ENCODE assay signal across 9 cellular contexts in genomic region chr1:10429868-10430215, GRCh38. TPM values are rescaled to one million over a fixed set of nuclear protein-coding genes. Genes with fewer than 3 reads are reported as not detected.
DNase-seq lines count a peak whose midpoint lies in the region; ATAC-seq and TF ChIP-seq lines count a peak whose summit lies in the region.
"Had no signal": no experiment of that assay in that cellular context is flagged by ENCODE, and none has a peak within 500 bp of the region (broad histone marks: within the 10 kb centered on the region; RNA-seq: fewer than 3 reads in every experiment).

No MANE protein-coding gene starts in this region.

- no peak for TF ChIP-seq CTCF in AG04449 (IDR thresholded peaks at IDR 0.05; ENCODE audit: insufficient read depth, low read length, missing control alignments)
- 0 out of 2 replicates have a peak, but pooled peaks have one; percentile 64 for TF ChIP-seq CTCF in Panc1 (IDR thresholded peaks at IDR 0.05)
- no peak for TF ChIP-seq CTCF in epithelial cell of esophagus (IDR thresholded peaks at IDR 0.05; ENCODE audit: insufficient read depth, low read depth, low read length, missing control alignments)
- TF ChIP-seq CTCF in osteocyte (IDR thresholded peaks at IDR 0.05): no peak

- H3K4me3 Mint-ChIP-seq in osteocyte (ENCODE audit: unreplicated experiment): peak overlapping the region; percentile 82

- no peaks in the 10 kb centered on the region for H3K9me3 ChIP-seq in Panc1 (ENCODE audit: control insufficient read depth, insufficient read depth, low read depth, low read length)

- ATAC-seq in GM18909 (IDR thresholded peaks at IDR 0.05; ENCODE audit: poor library complexity, unreplicated experiment) (peak; percentile 21), Panc1 (peak; percentile 2)

- H3K9me3 Mint-ChIP-seq in osteocyte (ENCODE audit: unreplicated experiment): no peaks in the 10 kb centered on the region

- H3K27me3 ChIP-seq in Panc1 (ENCODE audit: control insufficient read depth, insufficient read depth, low read length): no peaks in the 10 kb centered on the region

- no TSS peak for BruUV-seq in Panc1 (replicated peaks; lab: Mats Ljungman, UMichigan)

- CTCF ChIA-PET in AG04449 (lab: Yijun Ruan, JAX): interaction anchor here (0.8 to 12.3 kb wide), 45 partner anchors 9 to 802 kb away, joined by 3 to 332 read pairs (median 5); partner anchors contain the start of genes CORT, KIF1B and PGD
- CTCF ChIA-PET in Panc1 (lab: Charles Lee): interaction anchor here (0.6 to 1.5 kb wide), 5 partner anchors 42 to 247 kb away, joined by 3 to 11 read pairs (median 3); partner anchors contain the start of gene DFFA

- DNase-seq in AG04449 (ENCODE audit: low read depth, low spot score) (no peak), Panc1 (ENCODE audit: low read depth, low spot score) (no peak), epithelial cell of esophagus (ENCODE audit: low read depth) (peak; percentile 32), osteocyte (ENCODE audit: extremely low spot score, unreplicated experiment) (no peak), HuH-7.5 (ENCODE audit: low spot score) (no peak), midbrain (lab: John Stamatoyannopoulos, UW) (no peak)
- DNase-seq in activated CD4-positive, CD25-positive, alpha-beta regulatory T cell (lab: John Stamatoyannopoulos, UW): no peak

- H3K27ac Mint-ChIP-seq in osteocyte (ENCODE audit: unreplicated experiment): no peak overlapping the region

- no peaks in the 10 kb centered on the region for H3K36me3 Mint-ChIP-seq in osteocyte (ENCODE audit: unreplicated experiment)

- H3K4me1 Mint-ChIP-seq in osteocyte (ENCODE audit: unreplicated experiment): peaks cover 18% of the 10 kb centered on the region

- H3K36me3 ChIP-seq in Panc1 (ENCODE audit: control insufficient read depth, insufficient read depth, low read length): no peaks in the 10 kb centered on the region

- POLR2A ChIA-PET in AG04449 (lab: Yijun Ruan, JAX) (interaction anchor here (1.4 to 2.0 kb wide), 2 partner anchors 22 to 52 kb away, joined by 5 to 6 read pairs; no protein-coding TSS in a partner anchor), Panc1 (lab: Charles Lee) (interaction anchor here (0.9 kb wide), 1 partner anchor 64 kb away, joined by 3 read pairs; no protein-coding TSS in a partner anchor)

- no peaks in the 10 kb centered on the region; the same call in 1 of the 2 replicates for H3K4me1 ChIP-seq in Panc1 (ENCODE audit: control insufficient read depth, insufficient read depth, low read length)

- no peaks in the 10 kb centered on the region for H3K27me3 Mint-ChIP-seq in osteocyte (ENCODE audit: unreplicated experiment)

- intact Hi-C loops in Panc1 (cut with micrococcal nuclease; ENCODE audit: unreplicated experiment): loop anchor here (2.0 kb wide), 1 partner anchor 65 kb away; no protein-coding TSS in a partner anchor

- H3K27ac ChIP-seq in Panc1 (ENCODE audit: low read length): peak overlapping the region; percentile 87

- in situ Hi-C loops in Panc1 (cut with HindIII; ENCODE audit: low pct_unique_long_range_greater_than_20kb, low sequenced_read_pairs): no loop called here

- H3K4me3 ChIP-seq in AG04449 (ENCODE audit: low read depth, low read length): peak overlapping the region; percentile 90
- peak overlapping the region; percentile 83 to 97 for H3K4me3 ChIP-seq in Panc1 (ENCODE audit: low read depth in 2 of 2, low read length in 2 of 2)
- H3K4me3 ChIP-seq in epithelial cell of esophagus (ENCODE audit: low read length): peak overlapping the region; percentile 79

RNA-seq across cellular contexts. Expression of gene CENPS, which starts 0.4 kb away (rescaled TPM):
- 40.8 TPM for total RNA-seq in Panc1 (2021; ENCODE audit: unreplicated experiment)
- 33.1 TPM for polyA plus RNA-seq in Panc1 (2012; ENCODE audit: insufficient read length)
- total RNA-seq in osteocyte: 12.0 and 14.1 TPM in 2 replicates

RNA-seq across cellular contexts. Expression of gene CORT, which starts 20.0 kb away (rescaled TPM):
- total RNA-seq in Panc1 (2021; ENCODE audit: unreplicated experiment) (0.41 TPM), osteocyte (0.40 and 0.68 TPM in 2 replicates)
- not detected for polyA plus RNA-seq in Panc1 (2012; ENCODE audit: insufficient read length)
- total RNA-seq: left cardiac atrium had no signal

RNA-seq across cellular contexts. Expression of gene PGD, which starts 31.0 kb away (rescaled TPM):
- total RNA-seq in Panc1 (2021; ENCODE audit: unreplicated experiment): 158 TPM
- 187 TPM for polyA plus RNA-seq in Panc1 (2012; ENCODE audit: insufficient read length)
- total RNA-seq in osteocyte: 197 and 199 TPM in 2 replicates

RNA-seq across cellular contexts. Expression of gene DFFA, which starts 42.5 kb away (rescaled TPM):
- total RNA-seq in Panc1 (2021; ENCODE audit: unreplicated experiment) (68.1 TPM), osteocyte (39.6 and 39.8 TPM in 2 replicates)
- polyA plus RNA-seq in Panc1 (2012; ENCODE audit: insufficient read length): 53.3 TPM

RNA-seq across cellular contexts. Expression of gene PEX14, which starts 44.9 kb away (rescaled TPM):
- total RNA-seq in Panc1 (2021; ENCODE audit: unreplicated experiment) (36.0 TPM), osteocyte (22.2 and 23.8 TPM in 2 replicates)
- 47.5 TPM for polyA plus RNA-seq in Panc1 (2012; ENCODE audit: insufficient read length)
